1 cellular context compared by ENCODE assay signal in genomic region chr20:31835977-31836852, GRCh38.
A peak's percentile ranks its signal among the peaks of the same experiment; 100 is the strongest.
TF ChIP-seq lines count a peak whose summit lies in the region.

No MANE protein-coding gene starts in this region.

TF ChIP-seq in HepG2, 621 proteins besides CTCF, POLR2A, EP300 and RAD21 (continues in another document):
- peak; percentile 19; the same call in 1 of the 2 replicates for TF ChIP-seq MIER3 (CRISPR knock-in tag; IDR thresholded peaks at IDR 0.05; ENCODE audit: borderline replicate concordance)
- 0 out of 2 replicates have a peak, but pooled peaks have one; percentile 47 for TF ChIP-seq NFKBIZ (CRISPR knock-in tag; IDR thresholded peaks at IDR 0.05)
- no peak for TF ChIP-seq ARNT (IDR thresholded peaks at IDR 0.05)
- peak; percentile 55 for TF ChIP-seq ELF3 (CRISPR knock-in tag; IDR thresholded peaks at IDR 0.05)
- no peak for TF ChIP-seq ZNF567 (CRISPR knock-in tag; IDR thresholded peaks at IDR 0.05; ENCODE audit: borderline replicate concordance)
- no peak for TF ChIP-seq AKNA (CRISPR knock-in tag; IDR thresholded peaks at IDR 0.05; ENCODE audit: borderline replicate concordance)
- TF ChIP-seq PRDM10 (CRISPR knock-in tag; IDR thresholded peaks at IDR 0.05; ENCODE audit: low read depth) = no peak
- no peak for TF ChIP-seq BRCA1 (CRISPR knock-in tag; IDR thresholded peaks at IDR 0.05)
- TF ChIP-seq E2F2 (CRISPR knock-in tag; IDR thresholded peaks at IDR 0.05; ENCODE audit: borderline replicate concordance) = no peak
- no peak; the same call in 1 of the 2 replicates for TF ChIP-seq ZNF160 (CRISPR knock-in tag; IDR thresholded peaks at IDR 0.05)
- no peak for TF ChIP-seq MNT (IDR thresholded peaks at IDR 0.05)
- no peak for TF ChIP-seq CREB3 (CRISPR knock-in tag; IDR thresholded peaks at IDR 0.05)
- TF ChIP-seq MXD3 (CRISPR knock-in tag; IDR thresholded peaks at IDR 0.05) = peak; percentile 20; the same call in 1 of the 2 replicates
- TF ChIP-seq IKZF1 (IDR thresholded peaks at IDR 0.05) = no peak
- TF ChIP-seq PATZ1 (CRISPR knock-in tag; IDR thresholded peaks at IDR 0.05) = peak; percentile 94
- TF ChIP-seq IRF9 (CRISPR knock-in tag; IDR thresholded peaks at IDR 0.05; ENCODE audit: borderline replicate concordance) = no peak
- no peak for TF ChIP-seq ZNF407 (CRISPR knock-in tag; IDR thresholded peaks at IDR 0.05; ENCODE audit: not compliant biosample characterization)
- no peak; the same call in 1 of the 2 replicates for TF ChIP-seq ZNF556 (CRISPR knock-in tag; IDR thresholded peaks at IDR 0.05; ENCODE audit: borderline replicate concordance)
- TF ChIP-seq ZNF430 (CRISPR knock-in tag; IDR thresholded peaks at IDR 0.05) = no peak
- TF ChIP-seq RFXAP (CRISPR knock-in tag; IDR thresholded peaks at IDR 0.05; ENCODE audit: borderline replicate concordance) = no peak
- no peak for TF ChIP-seq NPAS2 (CRISPR knock-in tag; IDR thresholded peaks at IDR 0.05; ENCODE audit: borderline replicate concordance)
